1 cellular context compared by ENCODE assay signal in the genomic region with DNA sequence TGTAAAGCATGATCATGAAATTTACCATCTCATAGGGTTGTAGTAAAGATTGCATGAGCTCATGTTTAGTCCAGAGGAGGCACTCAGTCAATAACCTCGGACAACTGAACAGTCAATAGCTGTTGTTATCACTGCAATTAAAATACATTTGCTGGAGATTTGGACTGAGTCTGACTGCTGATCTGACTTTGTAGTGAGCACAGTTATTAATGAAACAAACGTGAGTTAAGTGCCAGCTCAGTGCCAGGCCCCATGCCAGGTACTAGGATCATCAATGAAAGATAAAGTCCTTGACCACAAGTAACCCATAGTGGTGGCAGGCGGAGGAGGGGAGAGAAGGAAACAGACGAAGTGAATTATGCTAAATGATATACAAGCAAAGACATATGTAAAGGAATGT.
TF ChIP-seq lines count a peak whose summit lies in the region.

No MANE protein-coding gene starts in this region.

TF ChIP-seq in A549, 52 proteins besides CTCF, POLR2A, EP300 and RAD21 (continued from another document):
- TF ChIP-seq, protein P1, sequence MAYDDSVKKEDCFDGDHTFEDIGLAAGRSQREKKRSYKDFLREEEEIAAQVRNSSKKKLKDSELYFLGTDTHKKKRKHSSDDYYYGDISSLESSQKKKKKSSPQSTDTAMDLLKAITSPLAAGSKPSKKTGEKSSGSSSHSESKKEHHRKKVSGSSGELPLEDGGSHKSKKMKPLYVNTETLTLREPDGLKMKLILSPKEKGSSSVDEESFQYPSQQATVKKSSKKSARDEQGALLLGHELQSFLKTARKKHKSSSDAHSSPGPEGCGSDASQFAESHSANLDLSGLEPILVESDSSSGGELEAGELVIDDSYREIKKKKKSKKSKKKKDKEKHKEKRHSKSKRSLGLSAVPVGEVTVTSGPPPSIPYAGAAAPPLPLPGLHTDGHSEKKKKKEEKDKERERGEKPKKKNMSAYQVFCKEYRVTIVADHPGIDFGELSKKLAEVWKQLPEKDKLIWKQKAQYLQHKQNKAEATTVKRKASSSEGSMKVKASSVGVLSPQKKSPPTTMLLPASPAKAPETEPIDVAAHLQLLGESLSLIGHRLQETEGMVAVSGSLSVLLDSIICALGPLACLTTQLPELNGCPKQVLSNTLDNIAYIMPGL (CRISPR knock-in tag; IDR thresholded peaks at IDR 0.05; ENCODE audit: borderline replicate concordance): no peak
- TF ChIP-seq EHF (CRISPR knock-in tag; IDR thresholded peaks at IDR 0.05) (no peak), MYC (IDR thresholded peaks at IDR 0.05; ENCODE audit: borderline replicate concordance, low read length) (no peak), MAFK (IDR thresholded peaks at IDR 0.05; ENCODE audit: partially characterized antibody) (no peak), REST (IDR thresholded peaks at IDR 0.05) (no peak), ELK1 (IDR thresholded peaks at IDR 0.05; ENCODE audit: low read depth, low read length) (no peak)
